In the genomic region with DNA sequence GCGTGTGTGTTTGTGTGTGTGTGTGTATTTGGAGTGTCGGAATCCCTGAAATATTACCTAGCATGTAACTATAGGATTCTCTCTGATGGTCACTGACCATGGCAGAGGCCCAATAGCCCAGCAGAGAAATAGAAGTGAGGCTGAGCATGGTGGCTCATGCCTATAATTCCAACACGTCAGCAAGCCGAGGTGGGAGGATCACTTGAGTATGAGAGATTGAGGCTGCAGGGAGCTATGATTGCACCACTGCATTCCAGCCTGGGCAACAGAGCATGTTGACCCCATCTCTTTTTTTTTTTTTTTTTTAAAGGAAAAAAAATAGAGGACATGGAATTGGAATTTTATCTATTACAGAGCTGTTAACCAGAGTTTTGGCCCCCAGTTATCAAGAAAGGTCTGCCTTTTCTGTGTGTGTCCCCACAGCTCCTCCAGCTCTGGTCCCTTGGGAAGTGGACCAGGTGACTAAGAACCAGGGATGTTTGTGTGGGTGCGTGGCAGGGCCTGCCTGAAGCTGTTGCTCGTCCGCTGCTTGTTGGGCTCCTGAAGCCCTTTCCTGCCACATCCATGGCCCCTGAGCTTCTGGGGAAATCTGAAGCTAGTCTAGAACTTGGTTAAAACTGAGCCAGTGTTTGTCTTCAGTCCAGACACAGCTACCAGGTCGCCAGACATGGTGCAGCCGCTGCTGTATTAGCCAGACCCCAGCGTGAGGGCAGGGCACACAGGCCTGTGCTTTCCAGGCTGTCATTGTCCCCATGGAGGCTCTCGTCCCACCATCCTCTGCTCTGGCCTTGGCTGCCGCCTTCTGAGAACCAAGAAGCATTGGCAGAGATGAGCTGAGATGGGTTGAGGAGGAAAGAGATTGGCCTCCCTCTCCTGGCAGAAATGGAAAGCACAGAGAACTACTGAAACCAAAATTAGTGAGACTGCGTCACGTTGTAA, we compare ENCODE assay signal across 8 cellular contexts. TPM values are rescaled to one million over a fixed set of nuclear protein-coding genes. Genes with fewer than 3 reads are reported as not detected.
DNase-seq lines count a peak whose midpoint lies in the region; ATAC-seq, FAIRE-seq and TF ChIP-seq lines count a peak whose summit lies in the region.

No MANE protein-coding gene starts in this region.

- H3K27me3 ChIP-seq in body of pancreas (no peaks in the 10 kb centered on the region), keratinocyte (ENCODE audit: control insufficient read depth, extremely low read depth, insufficient read depth, low read length) (peaks cover 2% of the 10 kb centered on the region), thoracic aorta (replicated peaks; ENCODE audit: insufficient read depth) (no peaks in the 10 kb centered on the region)

- H3K36me3 ChIP-seq in body of pancreas (replicated peaks in 1 of 2; ENCODE audit: insufficient read depth in 1 of 2, low read depth in 2 of 2) (no peaks in the 10 kb centered on the region), keratinocyte (ENCODE audit: control insufficient read depth in 2 of 2, extremely low read depth in 1 of 2, insufficient read depth in 2 of 2, low read length in 2 of 2) (no peaks in the 10 kb centered on the region), thoracic aorta (no peaks in the 10 kb centered on the region)

- TF ChIP-seq CTCF in body of pancreas (IDR thresholded peaks at IDR 0.05) (peak; percentile 20 to 79 (median 59)), keratinocyte (optimal IDR thresholded peaks at IDR 0.05 in 1 of 3, IDR thresholded peaks at IDR 0.05 in 1 of 3, conservative IDR thresholded peaks at IDR 0.05 in 1 of 3; ENCODE audit: extremely low read depth in 1 of 3, insufficient read depth in 2 of 3, low read length in 3 of 3) (peak in 2 of 3 experiments; percentile 46 to 62), thoracic aorta (IDR thresholded peaks at IDR 0.05) (peak; percentile 51)

- H3K79me2 ChIP-seq in keratinocyte (ENCODE audit: control insufficient read depth, insufficient read depth, low read length): no peaks in the 10 kb centered on the region

- H3K9ac ChIP-seq in keratinocyte (ENCODE audit: control insufficient read depth, extremely low read depth, insufficient read depth, low read length): no peak overlapping the region

- no peak overlapping the region for H3K27ac Mint-ChIP-seq in stimulated activated naive CD8-positive, alpha-beta T cell treated with anti-CD3 and anti-CD28 coated beads, Interleukin-15, amount 100 ng/mL, for 72 hours
- H3K27ac Mint-ChIP-seq in activated CD4-positive, alpha-beta T cell treated with anti-CD3 and anti-CD28 coated beads, Interleukin-2, amount 10 ng/mL, durations not matched to agents 24 days and 14 days: no peak overlapping the region

- H3K4me1 Mint-ChIP-seq in stimulated activated naive CD8-positive, alpha-beta T cell treated with anti-CD3 and anti-CD28 coated beads, Interleukin-15, amount 100 ng/mL, for 72 hours: no peaks in the 10 kb centered on the region
- no peaks in the 10 kb centered on the region for H3K4me1 Mint-ChIP-seq in activated CD4-positive, alpha-beta T cell treated with anti-CD3 and anti-CD28 coated beads, Interleukin-2, amount 10 ng/mL, durations not matched to agents 24 days and 14 days

- peaks cover 16% of the 10 kb centered on the region for H3K4me1 ChIP-seq in body of pancreas
- H3K4me1 ChIP-seq in keratinocyte (ENCODE audit: control insufficient read depth, extremely low read depth, insufficient read depth, low read length): no peaks in the 10 kb centered on the region
- H3K4me1 ChIP-seq in thoracic aorta (ENCODE audit: control insufficient read depth in 1 of 2, low read depth in 2 of 2): peaks cover 0 to 8% of the 10 kb centered on the region in 2 donors

- no peaks in the 10 kb centered on the region for H3K36me3 Mint-ChIP-seq in activated CD4-positive, alpha-beta T cell treated with anti-CD3 and anti-CD28 coated beads, Interleukin-2, amount 10 ng/mL, durations not matched to agents 24 days and 14 days (ENCODE audit: low read depth)

- intact Hi-C loops in body of pancreas (cut with DNase I): loop anchor here (10.0 kb wide), 1 partner anchor 128 kb away; a partner anchor contains a TSS
- intact Hi-C loops in activated CD4-positive, alpha-beta T cell treated with anti-CD3 and anti-CD28 coated beads, Interleukin-2, amount 10 ng/mL, durations not matched to agents 24 days and 14 days (cut with micrococcal nuclease): no loop called here

- no peak for TF ChIP-seq POLR2A in body of pancreas (IDR thresholded peaks at IDR 0.05)

- H3K27me3 Mint-ChIP-seq in stimulated activated naive CD8-positive, alpha-beta T cell treated with anti-CD3 and anti-CD28 coated beads, Interleukin-15, amount 100 ng/mL, for 72 hours: no peaks in the 10 kb centered on the region
- H3K27me3 Mint-ChIP-seq in activated CD4-positive, alpha-beta T cell treated with anti-CD3 and anti-CD28 coated beads, Interleukin-2, amount 10 ng/mL, durations not matched to agents 24 days and 14 days: no peaks in the 10 kb centered on the region

- no peak for FAIRE-seq in keratinocyte (lab: Jason Lieb, UNC)

- H3K27ac ChIP-seq in body of pancreas (no peak overlapping the region), keratinocyte (ENCODE audit: control insufficient read depth, insufficient read depth, low read length) (no peak overlapping the region), thoracic aorta (no peak overlapping the region)

- no peak overlapping the region for H3K4me3 Mint-ChIP-seq in stimulated activated naive CD8-positive, alpha-beta T cell treated with anti-CD3 and anti-CD28 coated beads, Interleukin-15, amount 100 ng/mL, for 72 hours
- no peak overlapping the region for H3K4me3 Mint-ChIP-seq in activated CD4-positive, alpha-beta T cell treated with anti-CD3 and anti-CD28 coated beads, Interleukin-2, amount 10 ng/mL, durations not matched to agents 24 days and 14 days

- H3K4me2 ChIP-seq in keratinocyte (ENCODE audit: control insufficient read depth, extremely low read depth, insufficient read depth, low read depth, low read length): no peak overlapping the region

- DNase-seq in COLO829 (ENCODE audit: low spot score) (peak; percentile 70), NCI-H1092 treated with DMSO at 0.1 percent for 48 hours (lab: John Stamatoyannopoulos, UW) (peak; percentile 9), body of pancreas (peak in 3 of 4 donors; percentile 47 to 66 (median 52)), keratinocyte (ENCODE audit: low read depth, low spot score) (no peak), thoracic aorta (ENCODE audit: low spot score) (no peak), NCI-H1105 (lab: John Stamatoyannopoulos, UW) (no peak)
- DNase-seq in stimulated activated naive CD8-positive, alpha-beta T cell treated with anti-CD3 and anti-CD28 coated beads, Interleukin-15, amount 100 ng/mL, for 72 hours: no peak
- DNase-seq in activated CD4-positive, alpha-beta T cell treated with anti-CD3 and anti-CD28 coated beads, Interleukin-2, amount 10 ng/mL, durations not matched to agents 24 days and 14 days: no peak

- dilution Hi-C loops in keratinocyte (cut with MboI; ENCODE audit: extremely low pct_ligation_motif_present, low sequenced_read_pairs): no loop called here

- no peak overlapping the region for H2AFZ ChIP-seq in keratinocyte (ENCODE audit: control insufficient read depth, low read length)

- ATAC-seq in body of pancreas (peak; percentile 60), thoracic aorta (ENCODE audit: insufficient number of reproducible peaks, low FRiP score, low read depth) (no peak)
- no peak for ATAC-seq in stimulated activated naive CD8-positive, alpha-beta T cell treated with anti-CD3 and anti-CD28 coated beads, Interleukin-15, amount 100 ng/mL, for 72 hours

- no peaks in the 10 kb centered on the region for H3K9me3 ChIP-seq in body of pancreas
- H3K9me3 ChIP-seq in keratinocyte (ENCODE audit: control insufficient read depth, low read depth, low read length): no peaks in the 10 kb centered on the region
- no peaks in the 10 kb centered on the region for H3K9me3 ChIP-seq in thoracic aorta

- H3K4me3 ChIP-seq in body of pancreas (no peak overlapping the region), keratinocyte (ENCODE audit: control insufficient read depth in 2 of 3, extremely low read depth in 1 of 3, insufficient read depth in 2 of 3, low read depth in 1 of 3, low read length in 3 of 3) (no peak overlapping the region), thoracic aorta (peak overlapping the region; percentile 28)

- no peaks in the 10 kb centered on the region for H3K9me1 ChIP-seq in keratinocyte (ENCODE audit: control insufficient read depth, extremely low read depth, insufficient read depth, low read length)

- H3K9me3 Mint-ChIP-seq in stimulated activated naive CD8-positive, alpha-beta T cell treated with anti-CD3 and anti-CD28 coated beads, Interleukin-15, amount 100 ng/mL, for 72 hours: no peaks in the 10 kb centered on the region
- H3K9me3 Mint-ChIP-seq in activated CD4-positive, alpha-beta T cell treated with anti-CD3 and anti-CD28 coated beads, Interleukin-2, amount 10 ng/mL, durations not matched to agents 24 days and 14 days: no peaks in the 10 kb centered on the region

- 49 to 55% methylated on average over 14 of the region's 14 CpGs for WGBS in body of pancreas, 2 donors

- H4K20me1 ChIP-seq in keratinocyte (ENCODE audit: control insufficient read depth, extremely low read depth, insufficient read depth, low read length): no peaks in the 10 kb centered on the region

RNA-seq across cellular contexts. Expression of a gene that starts 25.5 kb away (rescaled TPM):
- total RNA-seq in body of pancreas (under 1 TPM in 1 of 2 donors, not detected in 1; 0.26 TPM), thoracic aorta (1 to 10 TPM in 1 of 2 donors, not detected in 1; 1.2 TPM)
- not detected in 3 replicates for polyA plus RNA-seq in keratinocyte
- polyA plus RNA-seq in keratinocyte (2011; ENCODE audit: low read depth): not detected
- polyA plus RNA-seq in keratinocyte (2011; cell fraction: cytosol; rRNA removed): not detected in 2 replicates
- not detected in 2 replicates for polyA plus RNA-seq in keratinocyte (2011; cell fraction: nucleus; rRNA removed)
- polyA plus RNA-seq in keratinocyte (2012; ENCODE audit: low replicate concordance): not detected in 2 replicates
- not detected in 3 replicates for polyA minus RNA-seq in keratinocyte
- polyA minus RNA-seq in keratinocyte (2011; cell fraction: cytosol; rRNA and poly(A)+ RNA removed): not detected
- not detected in 2 replicates for polyA minus RNA-seq in keratinocyte (2011; cell fraction: nucleus; rRNA and poly(A)+ RNA removed)
- total RNA-seq in activated CD4-positive, alpha-beta T cell treated with anti-CD3 and anti-CD28 coated beads, Interleukin-2, amount 10 ng/mL, durations not matched to agents 24 days and 14 days: not detected in 2 replicates

RNA-seq across cellular contexts. Expression of a gene that starts 58.8 kb away (rescaled TPM):
- total RNA-seq in body of pancreas (10 to 100 TPM in 1 of 2 donors, 1 to 10 TPM in 1; 5.6 to 11.2 TPM), thoracic aorta (10 to 100 TPM; 42.0 to 69.1 TPM)
- polyA plus RNA-seq in keratinocyte: not detected in 3 replicates
- 0.15 TPM for polyA plus RNA-seq in keratinocyte (2011; ENCODE audit: low read depth)
- not detected in 2 replicates for polyA plus RNA-seq in keratinocyte (2011; cell fraction: cytosol; rRNA removed)
- not detected in 2 replicates for polyA plus RNA-seq in keratinocyte (2011; cell fraction: nucleus; rRNA removed)
- polyA plus RNA-seq in keratinocyte (2012; ENCODE audit: low replicate concordance): 0.08 TPM in 1 of 2 replicates, not detected in the other
- polyA minus RNA-seq in keratinocyte: 0.13 TPM in 1 of 3 replicates, not detected in the others
- not detected for polyA minus RNA-seq in keratinocyte (2011; cell fraction: cytosol; rRNA and poly(A)+ RNA removed)
- polyA minus RNA-seq in keratinocyte (2011; cell fraction: nucleus; rRNA and poly(A)+ RNA removed): not detected in 2 replicates
- total RNA-seq in activated CD4-positive, alpha-beta T cell treated with anti-CD3 and anti-CD28 coated beads, Interleukin-2, amount 10 ng/mL, durations not matched to agents 24 days and 14 days: not detected in 2 replicates

Comparison
In these comparisons a context has a peak if more than half of its experiments do, and no peak if none do; other contexts are left out.
1. DNase-seq: peak in COLO829 (single experiment), NCI-H1092 treated with DMSO at 0.1 percent for 48 hours (single experiment) and body of pancreas (3 of 4); none in keratinocyte (single experiment), thoracic aorta (single experiment), stimulated activated naive CD8-positive, alpha-beta T cell treated with anti-CD3 and anti-CD28 coated beads, Interleukin-15, amount 100 ng/mL, for 72 hours (0 of 2), activated CD4-positive, alpha-beta T cell treated with anti-CD3 and anti-CD28 coated beads, Interleukin-2, amount 10 ng/mL, durations not matched to agents 24 days and 14 days (single experiment) and NCI-H1105 (single experiment).
2. Peak in every context shown above with its lines, with median percentiles within 50 percentile points of each other: CTCF ChIP-seq.